Comparison of ENCODE assay signal across 1 cellular context in genomic region chr20:21339499-21339898, GRCh38.
TF ChIP-seq lines count a peak whose summit lies in the region.

No MANE protein-coding gene starts in this region.

TF ChIP-seq in HepG2, 621 proteins besides CTCF, POLR2A, EP300 and RAD21 (continued from another document):
- TF ChIP-seq AFF4 (CRISPR knock-in tag; IDR thresholded peaks at IDR 0.05) = no peak
